In genomic region chr1:157852476-157852875, GRCh38 we compare ENCODE assay signal across 25 cellular contexts. TPM values are rescaled to one million over a fixed set of nuclear protein-coding genes. Genes with fewer than 3 reads are reported as not detected.
DNase-seq lines count a peak whose midpoint lies in the region; ATAC-seq, FAIRE-seq and TF ChIP-seq lines count a peak whose summit lies in the region.
"Had no signal": no experiment of that assay in that cellular context is flagged by ENCODE, and none has a peak within 500 bp of the region (broad histone marks: within the 10 kb centered on the region; RNA-seq: fewer than 3 reads in every experiment).

No MANE protein-coding gene starts in this region.

- H3K27ac Mint-ChIP-seq in stimulated activated naive B cell treated with anti-CD40 and anti-IgM and Interleukin-4, amounts not matched to agents 10 μg/mL and 1 μg/mL and 100 μg/mL, for 72 hours, result no peak overlapping the region
- no peak overlapping the region for H3K27ac Mint-ChIP-seq in activated T-cell treated with anti-CD3 and anti-CD28 coated beads, Interleukin-2, amount 50 U/mL, for 24 hours
- H3K27ac Mint-ChIP-seq: activated CD8-positive, alpha-beta T cell treated with anti-CD3 and anti-CD28 coated beads for 36 hours; memory B cell had no signal

- H3K27ac ChIP-seq in RWPE1, result no peak overlapping the region
- H3K27ac ChIP-seq in kidney (ENCODE audit: low read depth in 2 of 2, low read length in 2 of 2), result no peak overlapping the region
- H3K27ac ChIP-seq: body of pancreas, colonic mucosa, hepatocyte, HL-60, Peyer's patch had no signal

- no peak overlapping the region for H3K4me3 ChIP-seq in epithelial cell of esophagus (ENCODE audit: low read length)
- no peak overlapping the region for H3K4me3 ChIP-seq in kidney (ENCODE audit: low read length in 2 of 2)
- H3K4me3 ChIP-seq: body of pancreas, colonic mucosa, hepatocyte, Peyer's patch had no signal

- no peaks in the 10 kb centered on the region for H3K9me3 ChIP-seq in kidney (ENCODE audit: control insufficient read depth in 1 of 2, low read length in 2 of 2)
- H3K9me3 ChIP-seq: body of pancreas, colonic mucosa, Peyer's patch had no signal

- no peaks in the 10 kb centered on the region for H3K27me3 Mint-ChIP-seq in stimulated activated naive B cell treated with anti-CD40 and anti-IgM and Interleukin-4, amounts not matched to agents 10 μg/mL and 1 μg/mL and 100 μg/mL, for 72 hours
- H3K27me3 Mint-ChIP-seq in activated T-cell treated with anti-CD3 and anti-CD28 coated beads, Interleukin-2, amount 50 U/mL, for 24 hours, result peaks cover 13% of the 10 kb centered on the region
- H3K27me3 Mint-ChIP-seq: memory B cell had no signal

- H3K4me3 Mint-ChIP-seq in stimulated activated naive B cell treated with anti-CD40 and anti-IgM and Interleukin-4, amounts not matched to agents 10 μg/mL and 1 μg/mL and 100 μg/mL, for 72 hours, result no peak overlapping the region
- no peak overlapping the region for H3K4me3 Mint-ChIP-seq in activated T-cell treated with anti-CD3 and anti-CD28 coated beads, Interleukin-2, amount 50 U/mL, for 24 hours
- H3K4me3 Mint-ChIP-seq: activated CD8-positive, alpha-beta T cell treated with anti-CD3 and anti-CD28 coated beads for 36 hours; memory B cell had no signal

- no peak overlapping the region for H3K9ac ChIP-seq in kidney (ENCODE audit: low read length in 2 of 2)

- CTCF ChIA-PET in RWPE1 (lab: Yijun Ruan, JAX), result no interaction called here

- H3K9me3 Mint-ChIP-seq in stimulated activated naive B cell treated with anti-CD40 and anti-IgM and Interleukin-4, amounts not matched to agents 10 μg/mL and 1 μg/mL and 100 μg/mL, for 72 hours, result peaks cover 0 to 2% of the 10 kb centered on the region in 2 donors
- H3K9me3 Mint-ChIP-seq in activated T-cell treated with anti-CD3 and anti-CD28 coated beads, Interleukin-2, amount 50 U/mL, for 24 hours, result no peaks in the 10 kb centered on the region
- H3K9me3 Mint-ChIP-seq: activated CD8-positive, alpha-beta T cell treated with anti-CD3 and anti-CD28 coated beads for 36 hours; memory B cell had no signal

- DNase-seq in HS-27A (ENCODE audit: low read depth) (peak; percentile 4), RWPE1 (ENCODE audit: low spot score) (peak; percentile 9), epithelial cell of esophagus (ENCODE audit: low read depth) (peak; percentile 73), non-pigmented ciliary epithelial cell (ENCODE audit: low read depth) (peak; percentile 34), NCI-H2107 treated with DMSO at 0.1 percent for 48 hours (lab: John Stamatoyannopoulos, UW; ENCODE audit: unreplicated experiment) (no peak), kidney (no peak)
- no peak for DNase-seq in stimulated activated naive B cell treated with anti-CD40 and anti-IgM and Interleukin-4, amounts not matched to agents 10 μg/mL and 1 μg/mL and 100 μg/mL, for 72 hours
- DNase-seq in activated T-cell treated with anti-CD3 and anti-CD28 coated beads, Interleukin-2, amount 50 U/mL, for 24 hours, result no peak
- DNase-seq: activated CD8-positive, alpha-beta T cell treated with anti-CD3 and anti-CD28 coated beads for 36 hours; activated naive CD4-positive, alpha-beta T cell treated with anti-CD3 and anti-CD28 coated beads, Interleukin-2, amount 50 U/mL, for 16 hours; activated T-cell treated with anti-CD3 and anti-CD28 coated beads, Interleukin-2, amount 50 U/mL, for 1 hour; body of pancreas; colonic mucosa; NCI-H187 treated with DMSO at 0.1 percent for 48 hours; NCI-H446 treated with DMSO at 0.1 percent for 48 hours; occipital lobe; Peyer's patch; stimulated activated CD4-positive, alpha-beta T cell treated with anti-CD3 and anti-CD28 coated beads, Interleukin-12 subunit alpha, Interleukin-12 subunit beta, amount 100 ng/mL, for 4 hours; T-helper 9 cell had no signal

- FAIRE-seq in kidney (lab: Jason Lieb, UNC), result no peak

- intact Hi-C loops in kidney (cut with DNase I), result no loop called here

- peaks cover 2 to 6% of the 10 kb centered on the region in 2 donors for H3K36me3 Mint-ChIP-seq in stimulated activated naive B cell treated with anti-CD40 and anti-IgM and Interleukin-4, amounts not matched to agents 10 μg/mL and 1 μg/mL and 100 μg/mL, for 72 hours
- no peaks in the 10 kb centered on the region for H3K36me3 Mint-ChIP-seq in activated T-cell treated with anti-CD3 and anti-CD28 coated beads, Interleukin-2, amount 50 U/mL, for 24 hours (ENCODE audit: low read depth)

- no peak for ATAC-seq in stimulated activated naive B cell treated with anti-CD40 and anti-IgM and Interleukin-4, amounts not matched to agents 10 μg/mL and 1 μg/mL and 100 μg/mL, for 72 hours (replicated peaks)
- ATAC-seq: activated CD4-positive, CD25-positive, alpha-beta regulatory T cell treated with anti-CD3 and anti-CD28 coated beads, Interleukin-2, amount 50 U/mL, for 24 hours; activated CD8-positive, alpha-beta T cell treated with anti-CD3 and anti-CD28 coated beads for 36 hours; body of pancreas had no signal

- H3K36me3 ChIP-seq in kidney (ENCODE audit: control insufficient read depth in 1 of 2, insufficient read depth in 2 of 2, low read length in 2 of 2), result no peaks in the 10 kb centered on the region
- H3K36me3 ChIP-seq: colonic mucosa, Peyer's patch had no signal

- POLR2A ChIA-PET in RWPE1 (lab: Yijun Ruan, JAX; ENCODE audit: low non-redundant PET), result no interaction called here

- TF ChIP-seq CTCF in RWPE1 (conservative IDR thresholded peaks at IDR 0.05; ENCODE audit: low read depth), result no peak
- no peak for TF ChIP-seq CTCF in epithelial cell of esophagus (IDR thresholded peaks at IDR 0.05; ENCODE audit: insufficient read depth, low read depth, low read length, missing control alignments)
- TF ChIP-seq CTCF in kidney (IDR thresholded peaks at IDR 0.05; ENCODE audit: borderline replicate concordance, extremely low read depth, insufficient read depth), result no peak

- H3K4me1 Mint-ChIP-seq in stimulated activated naive B cell treated with anti-CD40 and anti-IgM and Interleukin-4, amounts not matched to agents 10 μg/mL and 1 μg/mL and 100 μg/mL, for 72 hours, result peaks cover 29 to 50% of the 10 kb centered on the region in 2 donors
- no peaks in the 10 kb centered on the region for H3K4me1 Mint-ChIP-seq in activated T-cell treated with anti-CD3 and anti-CD28 coated beads, Interleukin-2, amount 50 U/mL, for 24 hours (ENCODE audit: low read depth)

- H3K4me1 ChIP-seq in kidney (ENCODE audit: control insufficient read depth in 1 of 2, insufficient read depth in 1 of 2, low read depth in 1 of 2, low read length in 2 of 2), result no peaks in the 10 kb centered on the region
- H3K4me1 ChIP-seq: body of pancreas, colonic mucosa had no signal

RNA-seq across cellular contexts. Expression of gene CD5L, which starts 10.9 kb away (rescaled TPM):
- 0.19 TPM for total RNA-seq in kidney
- not detected for polyA plus RNA-seq in kidney (ENCODE audit: insufficient read depth, low read depth, low replicate concordance)
- total RNA-seq: activated CD8-positive, alpha-beta T cell treated with anti-CD3 and anti-CD28 coated beads for 36 hours; body of pancreas; colonic mucosa; hepatocyte; myocyte; Peyer's patch; ureter had no signal
- polyA plus RNA-seq: hepatocyte had no signal

RNA-seq across cellular contexts. Expression of gene FCRL1, which starts 32.6 kb away (rescaled TPM):
- 5.7 TPM for total RNA-seq in kidney
- not detected for polyA plus RNA-seq in kidney (ENCODE audit: insufficient read depth, low read depth, low replicate concordance)
- total RNA-seq: body of pancreas, hepatocyte, myocyte had no signal
- polyA plus RNA-seq: hepatocyte had no signal

Comparison
In these comparisons a context has a peak if more than half of its experiments do, and no peak if none do; other contexts are left out.
1. DNase-seq: peak in HS-27A (single experiment), RWPE1 (single experiment), epithelial cell of esophagus (single experiment) and non-pigmented ciliary epithelial cell (single experiment); none in NCI-H2107 treated with DMSO at 0.1 percent for 48 hours (single experiment), stimulated activated naive B cell treated with anti-CD40 and anti-IgM and Interleukin-4, amounts not matched to agents 10 μg/mL and 1 μg/mL and 100 μg/mL, for 72 hours (single experiment), activated T-cell treated with anti-CD3 and anti-CD28 coated beads, Interleukin-2, amount 50 U/mL, for 24 hours (single experiment) and kidney (single experiment).